In the genomic region with DNA sequence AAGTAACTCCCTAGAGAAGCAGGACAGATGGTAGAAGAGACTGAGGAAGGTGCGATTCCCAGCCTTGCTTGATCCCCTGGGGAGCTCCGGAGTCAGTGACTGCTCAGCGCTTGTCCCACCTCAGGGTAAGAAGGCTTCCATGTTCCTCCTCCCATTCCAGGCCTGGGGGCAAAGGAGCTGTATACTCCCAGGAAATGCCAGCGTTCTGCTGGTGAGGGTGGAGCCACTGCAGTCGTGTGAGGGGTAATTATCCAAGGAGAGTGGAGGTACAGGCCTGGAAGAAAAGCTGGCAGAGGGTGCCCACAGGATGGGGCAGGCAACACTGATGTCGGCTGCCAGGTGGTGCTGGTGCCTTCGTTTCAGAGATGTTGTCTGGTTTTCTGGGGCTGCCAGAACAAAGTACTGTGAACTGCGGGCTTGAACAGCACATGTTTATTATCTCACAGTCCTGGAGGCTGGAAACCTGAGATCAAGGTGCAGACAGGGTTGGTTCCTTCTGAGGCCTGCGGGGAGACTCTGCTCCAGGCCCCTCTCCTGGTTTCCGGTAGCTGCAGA, we compare ENCODE assay signal across 17 cellular contexts. TPM values are rescaled to one million over a fixed set of nuclear protein-coding genes. Genes with fewer than 3 reads are reported as not detected.
A peak's percentile ranks its signal among the peaks of the same experiment; 100 is the strongest.
DNase-seq lines count a peak whose midpoint lies in the region; ATAC-seq and TF ChIP-seq lines count a peak whose summit lies in the region.
"Had no signal": no experiment of that assay in that cellular context is flagged by ENCODE, and none has a peak within 500 bp of the region (broad histone marks: within the 10 kb centered on the region; RNA-seq: fewer than 3 reads in every experiment).

No MANE protein-coding gene starts in this region.

- intact Hi-C loops in CD4-positive, alpha-beta T cell (cut with DNase I, micrococcal nuclease), result loop anchor here (1.0 to 2.0 kb wide), 4 partner anchors 101 to 217 kb away; no protein-coding TSS in a partner anchor

- no peak overlapping the region for H3K9ac ChIP-seq in smooth muscle cell (ENCODE audit: low read depth)

- no peak overlapping the region for H3K27ac Mint-ChIP-seq in CD4-positive, alpha-beta T cell
- H3K27ac Mint-ChIP-seq: stimulated activated naive B cell treated with anti-CD40 and anti-IgM and Interleukin-4, amounts not matched to agents 10 μg/mL and 1 μg/mL and 100 μg/mL, for 72 hours had no signal

- no peak overlapping the region for H3K4me3 ChIP-seq in AG04449 (ENCODE audit: low read depth, low read length)
- H3K4me3 ChIP-seq in smooth muscle cell, result no peak overlapping the region
- H3K4me3 ChIP-seq: esophagus squamous epithelium, hepatocyte, SJCRH30, vagina had no signal

- CTCF ChIA-PET in AG04449 (lab: Yijun Ruan, JAX), result interaction anchor here (1.0 to 2.6 kb wide), 4 partner anchors 216 to 230 kb away, joined by 3 to 9 read pairs (median 6); no protein-coding TSS in a partner anchor
- CTCF ChIA-PET in CD4-positive, alpha-beta T cell (lab: Charles Lee), result interaction anchor here (0.7 to 1.5 kb wide), 6 partner anchors 14 to 231 kb away, joined by 3 to 6 read pairs (median 4); no protein-coding TSS in a partner anchor

- H3K4me1 Mint-ChIP-seq in CD4-positive, alpha-beta T cell (ENCODE audit: low read depth), result peaks cover 23% of the 10 kb centered on the region
- H3K4me1 Mint-ChIP-seq: stimulated activated naive B cell treated with anti-CD40 and anti-IgM and Interleukin-4, amounts not matched to agents 10 μg/mL and 1 μg/mL and 100 μg/mL, for 72 hours had no signal

- peak; percentile 89 for ATAC-seq in CD4-positive, alpha-beta T cell (ENCODE audit: poor library complexity)
- no peak for ATAC-seq in HG02870 (IDR thresholded peaks at IDR 0.05; ENCODE audit: unreplicated experiment)
- ATAC-seq: left ventricle myocardium superior; stimulated activated naive B cell treated with anti-CD40 and anti-IgM and Interleukin-4, amounts not matched to agents 10 μg/mL and 1 μg/mL and 100 μg/mL, for 72 hours had no signal

- peaks cover 7% of the 10 kb centered on the region for H3K4me1 ChIP-seq in smooth muscle cell (ENCODE audit: low read depth)
- H3K4me1 ChIP-seq: esophagus squamous epithelium, SJCRH30, vagina had no signal

- H3K36me3 Mint-ChIP-seq in CD4-positive, alpha-beta T cell (ENCODE audit: low read depth), result no peaks in the 10 kb centered on the region
- H3K36me3 Mint-ChIP-seq: stimulated activated naive B cell treated with anti-CD40 and anti-IgM and Interleukin-4, amounts not matched to agents 10 μg/mL and 1 μg/mL and 100 μg/mL, for 72 hours had no signal

- no peaks in the 10 kb centered on the region for H3K27me3 ChIP-seq in CD4-positive, alpha-beta T cell (ENCODE audit: control insufficient read depth, insufficient read depth, low read length)
- no peaks in the 10 kb centered on the region for H3K27me3 ChIP-seq in smooth muscle cell (ENCODE audit: low read depth)
- H3K27me3 ChIP-seq: esophagus squamous epithelium, hepatocyte, SJCRH30, vagina had no signal

- POLR2A ChIA-PET in AG04449 (lab: Yijun Ruan, JAX), result no interaction called here
- POLR2A ChIA-PET in CD4-positive, alpha-beta T cell (lab: Charles Lee), result no interaction called here

- no peaks in the 10 kb centered on the region for H3K36me3 ChIP-seq in smooth muscle cell (ENCODE audit: low read depth)
- H3K36me3 ChIP-seq: esophagus squamous epithelium, SJCRH30, vagina, WERI-Rb-1 had no signal

- H3K27ac ChIP-seq in CD4-positive, alpha-beta T cell (ENCODE audit: low read depth, low read length), result no peak overlapping the region
- no peak overlapping the region for H3K27ac ChIP-seq in smooth muscle cell (ENCODE audit: low read depth)
- H3K27ac ChIP-seq: esophagus squamous epithelium, hepatocyte, SJCRH30, vagina, WERI-Rb-1 had no signal

- no peaks in the 10 kb centered on the region for H4K20me1 ChIP-seq in smooth muscle cell (ENCODE audit: low read depth)

- no peak overlapping the region for H3K4me3 Mint-ChIP-seq in CD4-positive, alpha-beta T cell
- H3K4me3 Mint-ChIP-seq: stimulated activated naive B cell treated with anti-CD40 and anti-IgM and Interleukin-4, amounts not matched to agents 10 μg/mL and 1 μg/mL and 100 μg/mL, for 72 hours had no signal

- H2AFZ ChIP-seq in smooth muscle cell (ENCODE audit: low read depth), result no peak overlapping the region
- H2AFZ ChIP-seq: hepatocyte had no signal

- no peaks in the 10 kb centered on the region for H3F3A ChIP-seq in smooth muscle cell (ENCODE audit: low read depth)

- H3K9me3 ChIP-seq in CD4-positive, alpha-beta T cell (ENCODE audit: control insufficient read depth, low read length), result no peaks in the 10 kb centered on the region
- no peaks in the 10 kb centered on the region for H3K9me3 ChIP-seq in smooth muscle cell (replicated peaks; ENCODE audit: low read depth)
- H3K9me3 ChIP-seq: esophagus squamous epithelium, SJCRH30, vagina had no signal

- DNase-seq in AG04449 (ENCODE audit: low read depth, low spot score) (no peak), NCI-H69 (lab: John Stamatoyannopoulos, UW) (peak; percentile 82), HT-29 (ENCODE audit: low spot score) (no peak), NCI-H2107 (lab: John Stamatoyannopoulos, UW) (no peak), smooth muscle cell (lab: John Stamatoyannopoulos, UW; ENCODE audit: unreplicated experiment) (no peak)
- DNase-seq in CD4-positive, alpha-beta T cell, result peak in 9 of 10 experiments; percentile 24 to 51 (median 37)
- peak; percentile 42 for DNase-seq in effector CD8-positive, alpha-beta T cell (lab: John Stamatoyannopoulos, UW)
- DNase-seq: cortex of kidney; esophagus squamous epithelium; left ventricle myocardium superior; NCI-H1436 treated with DMSO at 0.1 percent for 48 hours; SJCRH30; stimulated activated naive B cell treated with anti-CD40 and anti-IgM and Interleukin-4, amounts not matched to agents 10 μg/mL and 1 μg/mL and 100 μg/mL, for 72 hours; WERI-Rb-1 had no signal

- H3K79me2 ChIP-seq in smooth muscle cell (ENCODE audit: low read depth), result no peaks in the 10 kb centered on the region
- H3K79me2 ChIP-seq: hepatocyte had no signal

- H3K27me3 Mint-ChIP-seq in CD4-positive, alpha-beta T cell, result no peaks in the 10 kb centered on the region
- H3K27me3 Mint-ChIP-seq: stimulated activated naive B cell treated with anti-CD40 and anti-IgM and Interleukin-4, amounts not matched to agents 10 μg/mL and 1 μg/mL and 100 μg/mL, for 72 hours had no signal

- TF ChIP-seq CTCF in AG04449 (IDR thresholded peaks at IDR 0.05; ENCODE audit: insufficient read depth, low read length, missing control alignments) (peak; percentile 29), smooth muscle cell (IDR thresholded peaks at IDR 0.05; ENCODE audit: borderline replicate concordance, insufficient read depth, poor library complexity, severe bottlenecking) (no peak)
- peak; percentile 42 for TF ChIP-seq CTCF in CD4-positive, alpha-beta T cell (IDR thresholded peaks at IDR 0.05)

- no peaks in the 10 kb centered on the region for H3K9me3 Mint-ChIP-seq in CD4-positive, alpha-beta T cell
- H3K9me3 Mint-ChIP-seq: stimulated activated naive B cell treated with anti-CD40 and anti-IgM and Interleukin-4, amounts not matched to agents 10 μg/mL and 1 μg/mL and 100 μg/mL, for 72 hours had no signal

- no peak overlapping the region for H3K4me2 ChIP-seq in smooth muscle cell
- H3K4me2 ChIP-seq: hepatocyte had no signal

- WGBS in smooth muscle cell (ENCODE audit: low lambda C conversion rate), result 76% methylated on average over 10 of the region's 10 CpGs

RNA-seq across cellular contexts. Expression of a gene that starts 12.1 kb away (rescaled TPM):
- 100 to 1,000 TPM; 123 to 126 TPM for total RNA-seq in CD4-positive, alpha-beta T cell
- total RNA-seq in HT-29 (2014; rRNA removed; shearing (Covaris generic)), result not detected in 2 replicates
- 10.2 and 13.6 TPM in 2 replicates for total RNA-seq in smooth muscle cell
- polyA plus RNA-seq in smooth muscle cell, result 14.9 and 23.1 TPM in 2 replicates

RNA-seq across cellular contexts. Expression of a gene that starts 25.2 kb away (rescaled TPM):
- not detected for total RNA-seq in CD4-positive, alpha-beta T cell
- not detected in 2 replicates for total RNA-seq in HT-29 (2014; rRNA removed; shearing (Covaris generic))
- not detected in 2 replicates for total RNA-seq in smooth muscle cell
- 0.19 TPM in 1 of 2 replicates, not detected in the other for polyA plus RNA-seq in smooth muscle cell
- total RNA-seq: esophagus squamous epithelium, hepatocyte, left ventricle myocardium superior, vagina had no signal
- polyA plus RNA-seq: hepatocyte had no signal

Comparison
In these comparisons a context has a peak if more than half of its experiments do, and no peak if none do; other contexts are left out.
1. DNase-seq: peak in CD4-positive, alpha-beta T cell (9 of 10), NCI-H69 (single experiment) and effector CD8-positive, alpha-beta T cell (single experiment); none in AG04449 (single experiment), HT-29 (single experiment), NCI-H2107 (single experiment) and smooth muscle cell (single experiment).
2. RNA of a gene that starts 12.1 kb away (total RNA-seq): 123 to 126 TPM in CD4-positive, alpha-beta T cell and 10.2 to 13.6 TPM in smooth muscle cell; not detected in HT-29; every median in the first group is over 10 times any median in the second.